Comparison of ENCODE assay signal across 2 cellular contexts in the genomic region with DNA sequence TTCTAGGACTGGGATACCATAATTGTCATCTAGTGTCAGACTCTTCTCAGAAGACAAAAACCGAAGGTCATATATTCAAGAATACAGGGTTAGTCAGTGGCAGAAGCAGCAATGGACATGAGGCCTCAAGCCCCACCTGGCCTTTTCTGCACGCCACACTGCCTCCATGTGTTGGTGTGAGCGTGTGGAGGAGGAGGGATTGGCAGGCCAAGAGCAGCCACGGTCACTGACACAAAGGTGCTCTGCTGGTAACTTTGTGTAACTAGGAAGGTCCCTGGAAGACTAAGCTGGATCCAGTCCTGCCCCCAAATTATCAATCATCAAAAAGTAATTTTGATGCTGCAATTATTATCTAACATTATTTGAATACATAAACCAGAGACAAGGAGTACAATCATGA.
TF ChIP-seq lines count a peak whose summit lies in the region.

No MANE protein-coding gene starts in this region.

TF ChIP-seq in HCT116, 20 proteins besides CTCF, POLR2A, EP300 and RAD21:
- TF ChIP-seq ZFX (IDR thresholded peaks at IDR 0.05) (no peak), JUND (IDR thresholded peaks at IDR 0.05) (no peak), ZNF274 (IDR thresholded peaks at IDR 0.05; ENCODE audit: low read depth, low read length) (no peak), FOSL1 (IDR thresholded peaks at IDR 0.05; ENCODE audit: low read depth) (no peak), ELF1 (IDR thresholded peaks at IDR 0.05; ENCODE audit: borderline replicate concordance, low read depth) (no peak), SP1 (IDR thresholded peaks at IDR 0.05; ENCODE audit: low read depth) (no peak), EZH2phosphoT487 (IDR thresholded peaks at IDR 0.05; ENCODE audit: borderline replicate concordance) (no peak), TCF7L2 (IDR thresholded peaks at IDR 0.05; ENCODE audit: borderline replicate concordance, extremely low read depth, insufficient read depth, insufficient read length) (no peak), SIN3A (IDR thresholded peaks at IDR 0.05; ENCODE audit: low read depth) (no peak), YY1 (IDR thresholded peaks at IDR 0.05; ENCODE audit: extremely low read depth, insufficient replicate concordance, low read depth, low read length) (no peak), EZH2 (IDR thresholded peaks at IDR 0.05) (no peak), SRF (IDR thresholded peaks at IDR 0.05; ENCODE audit: low read depth) (no peak), CBX3 (IDR thresholded peaks at IDR 0.05; ENCODE audit: low read depth) (no peak)
- TF ChIP-seq, protein P1, sequence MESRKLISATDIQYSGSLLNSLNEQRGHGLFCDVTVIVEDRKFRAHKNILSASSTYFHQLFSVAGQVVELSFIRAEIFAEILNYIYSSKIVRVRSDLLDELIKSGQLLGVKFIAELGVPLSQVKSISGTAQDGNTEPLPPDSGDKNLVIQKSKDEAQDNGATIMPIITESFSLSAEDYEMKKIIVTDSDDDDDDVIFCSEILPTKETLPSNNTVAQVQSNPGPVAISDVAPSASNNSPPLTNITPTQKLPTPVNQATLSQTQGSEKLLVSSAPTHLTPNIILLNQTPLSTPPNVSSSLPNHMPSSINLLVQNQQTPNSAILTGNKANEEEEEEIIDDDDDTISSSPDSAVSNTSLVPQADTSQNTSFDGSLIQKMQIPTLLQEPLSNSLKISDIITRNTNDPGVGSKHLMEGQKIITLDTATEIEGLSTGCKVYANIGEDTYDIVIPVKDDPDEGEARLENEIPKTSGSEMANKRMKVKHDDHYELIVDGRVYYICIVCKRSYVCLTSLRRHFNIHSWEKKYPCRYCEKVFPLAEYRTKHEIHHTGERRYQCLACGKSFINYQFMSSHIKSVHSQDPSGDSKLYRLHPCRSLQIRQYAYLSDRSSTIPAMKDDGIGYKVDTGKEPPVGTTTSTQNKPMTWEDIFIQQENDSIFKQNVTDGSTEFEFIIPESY (IDR thresholded peaks at IDR 0.05; ENCODE audit: extremely low read depth, insufficient replicate concordance, low read length), result no peak
- TF ChIP-seq, protein P2, sequence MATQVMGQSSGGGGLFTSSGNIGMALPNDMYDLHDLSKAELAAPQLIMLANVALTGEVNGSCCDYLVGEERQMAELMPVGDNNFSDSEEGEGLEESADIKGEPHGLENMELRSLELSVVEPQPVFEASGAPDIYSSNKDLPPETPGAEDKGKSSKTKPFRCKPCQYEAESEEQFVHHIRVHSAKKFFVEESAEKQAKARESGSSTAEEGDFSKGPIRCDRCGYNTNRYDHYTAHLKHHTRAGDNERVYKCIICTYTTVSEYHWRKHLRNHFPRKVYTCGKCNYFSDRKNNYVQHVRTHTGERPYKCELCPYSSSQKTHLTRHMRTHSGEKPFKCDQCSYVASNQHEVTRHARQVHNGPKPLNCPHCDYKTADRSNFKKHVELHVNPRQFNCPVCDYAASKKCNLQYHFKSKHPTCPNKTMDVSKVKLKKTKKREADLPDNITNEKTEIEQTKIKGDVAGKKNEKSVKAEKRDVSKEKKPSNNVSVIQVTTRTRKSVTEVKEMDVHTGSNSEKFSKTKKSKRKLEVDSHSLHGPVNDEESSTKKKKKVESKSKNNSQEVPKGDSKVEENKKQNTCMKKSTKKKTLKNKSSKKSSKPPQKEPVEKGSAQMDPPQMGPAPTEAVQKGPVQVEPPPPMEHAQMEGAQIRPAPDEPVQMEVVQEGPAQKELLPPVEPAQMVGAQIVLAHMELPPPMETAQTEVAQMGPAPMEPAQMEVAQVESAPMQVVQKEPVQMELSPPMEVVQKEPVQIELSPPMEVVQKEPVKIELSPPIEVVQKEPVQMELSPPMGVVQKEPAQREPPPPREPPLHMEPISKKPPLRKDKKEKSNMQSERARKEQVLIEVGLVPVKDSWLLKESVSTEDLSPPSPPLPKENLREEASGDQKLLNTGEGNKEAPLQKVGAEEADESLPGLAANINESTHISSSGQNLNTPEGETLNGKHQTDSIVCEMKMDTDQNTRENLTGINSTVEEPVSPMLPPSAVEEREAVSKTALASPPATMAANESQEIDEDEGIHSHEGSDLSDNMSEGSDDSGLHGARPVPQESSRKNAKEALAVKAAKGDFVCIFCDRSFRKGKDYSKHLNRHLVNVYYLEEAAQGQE (IDR thresholded peaks at IDR 0.05; ENCODE audit: low read depth), result no peak
- TF ChIP-seq, protein P3, sequence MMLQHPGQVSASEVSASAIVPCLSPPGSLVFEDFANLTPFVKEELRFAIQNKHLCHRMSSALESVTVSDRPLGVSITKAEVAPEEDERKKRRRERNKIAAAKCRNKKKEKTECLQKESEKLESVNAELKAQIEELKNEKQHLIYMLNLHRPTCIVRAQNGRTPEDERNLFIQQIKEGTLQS (IDR thresholded peaks at IDR 0.05), result no peak
- TF ChIP-seq, protein P4, sequence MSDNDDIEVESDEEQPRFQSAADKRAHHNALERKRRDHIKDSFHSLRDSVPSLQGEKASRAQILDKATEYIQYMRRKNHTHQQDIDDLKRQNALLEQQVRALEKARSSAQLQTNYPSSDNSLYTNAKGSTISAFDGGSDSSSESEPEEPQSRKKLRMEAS (IDR thresholded peaks at IDR 0.05), result no peak

TF ChIP-seq in H1, 55 proteins besides CTCF, POLR2A, EP300 and RAD21:
- TF ChIP-seq, protein P4 (IDR thresholded peaks at IDR 0.05), result peak; percentile 47; the same call in 1 of the 2 replicates
- TF ChIP-seq, protein P5, sequence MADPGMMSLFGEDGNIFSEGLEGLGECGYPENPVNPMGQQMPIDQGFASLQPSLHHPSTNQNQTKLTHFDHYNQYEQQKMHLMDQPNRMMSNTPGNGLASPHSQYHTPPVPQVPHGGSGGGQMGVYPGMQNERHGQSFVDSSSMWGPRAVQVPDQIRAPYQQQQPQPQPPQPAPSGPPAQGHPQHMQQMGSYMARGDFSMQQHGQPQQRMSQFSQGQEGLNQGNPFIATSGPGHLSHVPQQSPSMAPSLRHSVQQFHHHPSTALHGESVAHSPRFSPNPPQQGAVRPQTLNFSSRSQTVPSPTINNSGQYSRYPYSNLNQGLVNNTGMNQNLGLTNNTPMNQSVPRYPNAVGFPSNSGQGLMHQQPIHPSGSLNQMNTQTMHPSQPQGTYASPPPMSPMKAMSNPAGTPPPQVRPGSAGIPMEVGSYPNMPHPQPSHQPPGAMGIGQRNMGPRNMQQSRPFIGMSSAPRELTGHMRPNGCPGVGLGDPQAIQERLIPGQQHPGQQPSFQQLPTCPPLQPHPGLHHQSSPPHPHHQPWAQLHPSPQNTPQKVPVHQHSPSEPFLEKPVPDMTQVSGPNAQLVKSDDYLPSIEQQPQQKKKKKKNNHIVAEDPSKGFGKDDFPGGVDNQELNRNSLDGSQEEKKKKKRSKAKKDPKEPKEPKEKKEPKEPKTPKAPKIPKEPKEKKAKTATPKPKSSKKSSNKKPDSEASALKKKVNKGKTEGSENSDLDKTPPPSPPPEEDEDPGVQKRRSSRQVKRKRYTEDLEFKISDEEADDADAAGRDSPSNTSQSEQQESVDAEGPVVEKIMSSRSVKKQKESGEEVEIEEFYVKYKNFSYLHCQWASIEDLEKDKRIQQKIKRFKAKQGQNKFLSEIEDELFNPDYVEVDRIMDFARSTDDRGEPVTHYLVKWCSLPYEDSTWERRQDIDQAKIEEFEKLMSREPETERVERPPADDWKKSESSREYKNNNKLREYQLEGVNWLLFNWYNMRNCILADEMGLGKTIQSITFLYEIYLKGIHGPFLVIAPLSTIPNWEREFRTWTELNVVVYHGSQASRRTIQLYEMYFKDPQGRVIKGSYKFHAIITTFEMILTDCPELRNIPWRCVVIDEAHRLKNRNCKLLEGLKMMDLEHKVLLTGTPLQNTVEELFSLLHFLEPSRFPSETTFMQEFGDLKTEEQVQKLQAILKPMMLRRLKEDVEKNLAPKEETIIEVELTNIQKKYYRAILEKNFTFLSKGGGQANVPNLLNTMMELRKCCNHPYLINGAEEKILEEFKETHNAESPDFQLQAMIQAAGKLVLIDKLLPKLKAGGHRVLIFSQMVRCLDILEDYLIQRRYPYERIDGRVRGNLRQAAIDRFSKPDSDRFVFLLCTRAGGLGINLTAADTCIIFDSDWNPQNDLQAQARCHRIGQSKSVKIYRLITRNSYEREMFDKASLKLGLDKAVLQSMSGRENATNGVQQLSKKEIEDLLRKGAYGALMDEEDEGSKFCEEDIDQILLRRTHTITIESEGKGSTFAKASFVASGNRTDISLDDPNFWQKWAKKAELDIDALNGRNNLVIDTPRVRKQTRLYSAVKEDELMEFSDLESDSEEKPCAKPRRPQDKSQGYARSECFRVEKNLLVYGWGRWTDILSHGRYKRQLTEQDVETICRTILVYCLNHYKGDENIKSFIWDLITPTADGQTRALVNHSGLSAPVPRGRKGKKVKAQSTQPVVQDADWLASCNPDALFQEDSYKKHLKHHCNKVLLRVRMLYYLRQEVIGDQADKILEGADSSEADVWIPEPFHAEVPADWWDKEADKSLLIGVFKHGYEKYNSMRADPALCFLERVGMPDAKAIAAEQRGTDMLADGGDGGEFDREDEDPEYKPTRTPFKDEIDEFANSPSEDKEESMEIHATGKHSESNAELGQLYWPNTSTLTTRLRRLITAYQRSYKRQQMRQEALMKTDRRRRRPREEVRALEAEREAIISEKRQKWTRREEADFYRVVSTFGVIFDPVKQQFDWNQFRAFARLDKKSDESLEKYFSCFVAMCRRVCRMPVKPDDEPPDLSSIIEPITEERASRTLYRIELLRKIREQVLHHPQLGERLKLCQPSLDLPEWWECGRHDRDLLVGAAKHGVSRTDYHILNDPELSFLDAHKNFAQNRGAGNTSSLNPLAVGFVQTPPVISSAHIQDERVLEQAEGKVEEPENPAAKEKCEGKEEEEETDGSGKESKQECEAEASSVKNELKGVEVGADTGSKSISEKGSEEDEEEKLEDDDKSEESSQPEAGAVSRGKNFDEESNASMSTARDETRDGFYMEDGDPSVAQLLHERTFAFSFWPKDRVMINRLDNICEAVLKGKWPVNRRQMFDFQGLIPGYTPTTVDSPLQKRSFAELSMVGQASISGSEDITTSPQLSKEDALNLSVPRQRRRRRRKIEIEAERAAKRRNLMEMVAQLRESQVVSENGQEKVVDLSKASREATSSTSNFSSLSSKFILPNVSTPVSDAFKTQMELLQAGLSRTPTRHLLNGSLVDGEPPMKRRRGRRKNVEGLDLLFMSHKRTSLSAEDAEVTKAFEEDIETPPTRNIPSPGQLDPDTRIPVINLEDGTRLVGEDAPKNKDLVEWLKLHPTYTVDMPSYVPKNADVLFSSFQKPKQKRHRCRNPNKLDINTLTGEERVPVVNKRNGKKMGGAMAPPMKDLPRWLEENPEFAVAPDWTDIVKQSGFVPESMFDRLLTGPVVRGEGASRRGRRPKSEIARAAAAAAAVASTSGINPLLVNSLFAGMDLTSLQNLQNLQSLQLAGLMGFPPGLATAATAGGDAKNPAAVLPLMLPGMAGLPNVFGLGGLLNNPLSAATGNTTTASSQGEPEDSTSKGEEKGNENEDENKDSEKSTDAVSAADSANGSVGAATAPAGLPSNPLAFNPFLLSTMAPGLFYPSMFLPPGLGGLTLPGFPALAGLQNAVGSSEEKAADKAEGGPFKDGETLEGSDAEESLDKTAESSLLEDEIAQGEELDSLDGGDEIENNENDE (IDR thresholded peaks at IDR 0.05; ENCODE audit: insufficient replicate concordance, low read length), result no peak
- TF ChIP-seq BRCA1 (IDR thresholded peaks at IDR 0.05; ENCODE audit: low read depth, low read length), result no peak
